ENCODE assay signal across 11 cellular contexts in the genomic region with DNA sequence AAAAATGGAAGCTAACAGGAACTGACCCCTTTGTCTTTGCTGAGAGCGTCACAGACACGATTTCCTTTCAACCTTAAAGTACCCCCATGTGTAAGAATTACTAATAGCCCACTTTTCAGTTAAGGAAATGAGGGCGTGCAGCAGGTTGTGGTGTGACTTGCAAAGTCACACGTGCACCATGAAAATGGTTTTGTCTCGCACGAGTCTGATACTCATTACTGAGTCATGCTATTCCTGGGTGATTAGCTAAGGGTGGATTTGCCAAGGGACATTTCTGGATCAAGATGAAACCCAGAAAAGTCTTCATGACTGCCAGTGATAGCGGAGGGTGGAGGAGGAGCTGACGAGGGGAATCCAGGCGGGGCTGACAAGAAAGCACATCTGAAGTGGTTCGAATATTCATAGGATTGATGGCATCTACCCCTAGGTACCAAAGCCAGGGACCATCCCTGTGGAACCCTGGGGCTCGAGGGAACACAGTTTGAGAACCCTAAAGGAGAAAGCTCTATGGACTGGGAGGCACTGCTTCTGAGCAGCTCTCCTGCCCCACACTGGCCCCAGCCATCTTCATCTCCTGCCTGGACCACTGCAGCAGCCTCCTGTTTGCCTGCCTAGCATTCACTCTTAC. TPM values are rescaled to one million over a fixed set of nuclear protein-coding genes. Genes with fewer than 3 reads are reported as not detected.
A peak's percentile ranks its signal among the peaks of the same experiment; 100 is the strongest.
DNase-seq lines count a peak whose midpoint lies in the region; ATAC-seq, FAIRE-seq and TF ChIP-seq lines count a peak whose summit lies in the region.
"Had no signal": no experiment of that assay in that cellular context is flagged by ENCODE, and none has a peak within 500 bp of the region (broad histone marks: within the 10 kb centered on the region; RNA-seq: fewer than 3 reads in every experiment).

No MANE protein-coding gene starts in this region.

- H3K27ac ChIP-seq in keratinocyte (ENCODE audit: control insufficient read depth, insufficient read depth, low read length): no peak overlapping the region
- H3K27ac ChIP-seq in Peyer's patch: no peak overlapping the region
- H3K27ac ChIP-seq: right lobe of liver, vagina had no signal

- DNase-seq in AG09319 (ENCODE audit: extremely low read depth, low read depth) (peak; percentile 51), keratinocyte (ENCODE audit: low read depth, low spot score) (peak; percentile 75), NCI-H345 (lab: John Stamatoyannopoulos, UW) (no peak), Peyer's patch (no peak), retina (no peak)
- no peak for DNase-seq in activated naive CD8-positive, alpha-beta T cell treated with anti-CD3 and anti-CD28 coated beads, Interleukin-2, amount 50 U/mL, for 24 hours
- no peak for DNase-seq in effector CD4-positive, alpha-beta T cell
- DNase-seq: right lobe of liver had no signal

- peaks cover 10% of the 10 kb centered on the region for H3K4me1 ChIP-seq in keratinocyte (ENCODE audit: control insufficient read depth, extremely low read depth, insufficient read depth, low read length)
- no peaks in the 10 kb centered on the region for H3K4me1 ChIP-seq in Peyer's patch
- H3K4me1 ChIP-seq: right lobe of liver, vagina had no signal

- H3K79me2 ChIP-seq in keratinocyte (ENCODE audit: control insufficient read depth, insufficient read depth, low read length): no peaks in the 10 kb centered on the region

- no peaks in the 10 kb centered on the region for H3K9me1 ChIP-seq in keratinocyte (ENCODE audit: control insufficient read depth, extremely low read depth, insufficient read depth, low read length)

- H3K4me3 ChIP-seq in keratinocyte (ENCODE audit: control insufficient read depth in 2 of 3, extremely low read depth in 1 of 3, insufficient read depth in 2 of 3, low read depth in 1 of 3, low read length in 3 of 3) (no peak overlapping the region), Peyer's patch (no peak overlapping the region)
- H3K4me3 ChIP-seq: lung, right lobe of liver, vagina had no signal

- peak overlapping the region; percentile 64 for H3K4me2 ChIP-seq in keratinocyte (ENCODE audit: control insufficient read depth, extremely low read depth, insufficient read depth, low read depth, low read length)

- H3K27me3 Mint-ChIP-seq in activated naive CD8-positive, alpha-beta T cell treated with anti-CD3 and anti-CD28 coated beads, Interleukin-2, amount 50 U/mL, for 24 hours: peaks cover 17% of the 10 kb centered on the region

- H3K9me3 Mint-ChIP-seq in activated naive CD8-positive, alpha-beta T cell treated with anti-CD3 and anti-CD28 coated beads, Interleukin-2, amount 50 U/mL, for 24 hours: no peaks in the 10 kb centered on the region

- FAIRE-seq in keratinocyte (lab: Jason Lieb, UNC): peak; percentile 44

- H3K4me3 Mint-ChIP-seq in activated naive CD8-positive, alpha-beta T cell treated with anti-CD3 and anti-CD28 coated beads, Interleukin-2, amount 50 U/mL, for 24 hours: no peak overlapping the region

- ATAC-seq in GM18868 (IDR thresholded peaks at IDR 0.05; ENCODE audit: unreplicated experiment): peak; percentile 52
- ATAC-seq in activated naive CD8-positive, alpha-beta T cell treated with anti-CD3 and anti-CD28 coated beads, Interleukin-2, amount 50 U/mL, for 24 hours: peak; percentile 33

- dilution Hi-C loops in keratinocyte (cut with MboI; ENCODE audit: extremely low pct_ligation_motif_present, low sequenced_read_pairs): no loop called here

- peak overlapping the region; percentile 37 for H3K9ac ChIP-seq in keratinocyte (ENCODE audit: control insufficient read depth, extremely low read depth, insufficient read depth, low read length)

- H3K4me1 Mint-ChIP-seq in activated naive CD8-positive, alpha-beta T cell treated with anti-CD3 and anti-CD28 coated beads, Interleukin-2, amount 50 U/mL, for 24 hours: peaks cover 16% of the 10 kb centered on the region

- no peak for TF ChIP-seq CTCF in AG09319 (IDR thresholded peaks at IDR 0.05; ENCODE audit: low read depth, low read length)
- TF ChIP-seq CTCF in keratinocyte (optimal IDR thresholded peaks at IDR 0.05 in 1 of 3, IDR thresholded peaks at IDR 0.05 in 1 of 3, conservative IDR thresholded peaks at IDR 0.05 in 1 of 3; ENCODE audit: extremely low read depth in 1 of 3, insufficient read depth in 2 of 3, low read length in 3 of 3): no peak
- no peak for TF ChIP-seq CTCF in Peyer's patch (IDR thresholded peaks at IDR 0.05)

- peak overlapping the region; percentile 50 for H3K27ac Mint-ChIP-seq in activated naive CD8-positive, alpha-beta T cell treated with anti-CD3 and anti-CD28 coated beads, Interleukin-2, amount 50 U/mL, for 24 hours

- TF ChIP-seq POLR2A in Peyer's patch (IDR thresholded peaks at IDR 0.05): no peak

- no peaks in the 10 kb centered on the region for H3K36me3 Mint-ChIP-seq in activated naive CD8-positive, alpha-beta T cell treated with anti-CD3 and anti-CD28 coated beads, Interleukin-2, amount 50 U/mL, for 24 hours (ENCODE audit: low read depth)

- no peaks in the 10 kb centered on the region for H4K20me1 ChIP-seq in keratinocyte (ENCODE audit: control insufficient read depth, extremely low read depth, insufficient read depth, low read length)

- H3K27me3 ChIP-seq in keratinocyte (ENCODE audit: control insufficient read depth, extremely low read depth, insufficient read depth, low read length) (peaks cover 9% of the 10 kb centered on the region), Peyer's patch (no peaks in the 10 kb centered on the region)
- H3K27me3 ChIP-seq: right lobe of liver, vagina had no signal

- peak overlapping the region; percentile 6 for H2AFZ ChIP-seq in keratinocyte (ENCODE audit: control insufficient read depth, low read length)

- H3K9me3 ChIP-seq in keratinocyte (ENCODE audit: control insufficient read depth, low read depth, low read length) (no peaks in the 10 kb centered on the region), Peyer's patch (no peaks in the 10 kb centered on the region)
- H3K9me3 ChIP-seq: right lobe of liver, vagina had no signal

- H3K36me3 ChIP-seq in keratinocyte (ENCODE audit: control insufficient read depth in 2 of 2, extremely low read depth in 1 of 2, insufficient read depth in 2 of 2, low read length in 2 of 2) (no peaks in the 10 kb centered on the region), Peyer's patch (no peaks in the 10 kb centered on the region)
- H3K36me3 ChIP-seq: right lobe of liver, vagina had no signal

RNA-seq across cellular contexts. Expression of a gene that starts 12.1 kb away (rescaled TPM):
- polyA plus RNA-seq in keratinocyte: 0.05 to 0.06 TPM (median 0.05 TPM) in 3 replicates
- 0.84 TPM for polyA plus RNA-seq in keratinocyte (2011; ENCODE audit: low read depth)
- polyA plus RNA-seq in keratinocyte (2011; cell fraction: cytosol; rRNA removed): 0.04 and 0.11 TPM in 2 replicates
- polyA plus RNA-seq in keratinocyte (2011; cell fraction: nucleus; rRNA removed): 0.23 and 0.25 TPM in 2 replicates
- 0.05 and 1.6 TPM in 2 replicates for polyA plus RNA-seq in keratinocyte (2012; ENCODE audit: low replicate concordance)
- 0.06 to 0.39 TPM (median 0.23 TPM) in 3 replicates for polyA minus RNA-seq in keratinocyte
- polyA minus RNA-seq in keratinocyte (2011; cell fraction: cytosol; rRNA and poly(A)+ RNA removed): 0.38 TPM
- 0.32 and 0.39 TPM in 2 replicates for polyA minus RNA-seq in keratinocyte (2011; cell fraction: nucleus; rRNA and poly(A)+ RNA removed)
- total RNA-seq in Peyer's patch: 10 to 100 TPM in 3 of 4 donors, 1 to 10 TPM in 1; 4.4 to 38.0 (median 13.6) TPM

Comparison
In these comparisons a context has a peak if more than half of its experiments do, and no peak if none do; other contexts are left out.
1. DNase-seq: peak in AG09319 (single experiment) and keratinocyte (single experiment); none in activated naive CD8-positive, alpha-beta T cell treated with anti-CD3 and anti-CD28 coated beads, Interleukin-2, amount 50 U/mL, for 24 hours (single experiment), NCI-H345 (single experiment), effector CD4-positive, alpha-beta T cell (single experiment), Peyer's patch (0 of 3) and retina (single experiment).